ENCODE assay signal across 12 cellular contexts in the genomic region with DNA sequence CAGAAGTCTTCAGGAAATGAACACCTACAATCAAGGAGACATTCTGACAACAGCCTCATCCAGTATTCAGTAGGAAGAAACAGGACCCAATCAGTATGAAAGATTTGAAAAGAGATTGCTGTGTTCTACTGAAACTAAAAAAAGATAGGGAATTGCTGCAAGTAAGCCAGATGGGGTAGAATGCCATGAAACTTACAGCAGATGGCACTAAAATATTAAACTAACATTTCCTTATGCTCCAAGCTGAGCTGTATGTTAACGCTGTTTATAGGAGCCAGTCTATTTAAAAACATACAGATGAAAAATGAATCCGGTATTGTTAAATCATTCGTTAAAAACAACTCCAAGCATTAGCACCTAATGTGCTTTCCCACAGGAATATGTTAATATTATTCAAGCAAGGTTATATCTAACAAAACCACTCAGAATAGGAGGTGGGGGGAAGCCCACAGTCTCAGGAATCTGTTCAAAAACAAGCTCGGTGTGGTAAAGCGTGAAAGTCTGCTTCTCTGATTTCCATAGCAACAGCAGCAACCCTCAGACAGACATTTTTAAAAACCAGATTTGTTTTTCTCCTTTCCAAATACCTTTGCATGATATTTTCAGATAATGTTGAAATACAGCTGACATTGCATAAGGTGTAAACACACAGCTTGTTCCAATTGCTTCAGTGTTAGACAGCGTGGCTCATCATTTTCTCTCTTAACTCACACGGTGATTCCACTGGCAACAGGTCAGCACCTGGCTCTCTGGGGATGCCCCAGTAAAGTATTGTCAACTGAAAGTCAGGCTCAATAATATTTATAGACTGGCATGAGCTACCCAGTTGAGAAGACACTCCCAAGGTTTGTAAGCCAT.
A peak's percentile ranks its signal among the peaks of the same experiment; 100 is the strongest.
DNase-seq lines count a peak whose midpoint lies in the region; ATAC-seq and TF ChIP-seq lines count a peak whose summit lies in the region.
"Had no signal": no experiment of that assay in that cellular context is flagged by ENCODE, and none has a peak within 500 bp of the region (broad histone marks: within the 10 kb centered on the region; RNA-seq: fewer than 3 reads in every experiment).

No MANE protein-coding gene starts in this region.

- intact Hi-C loops in A673 (cut with micrococcal nuclease; ENCODE audit: unreplicated experiment) (loop anchor here (5.0 kb wide), 2 partner anchors 189 to 209 kb away; no protein-coding TSS in a partner anchor), sigmoid colon (cut with DNase I) (no loop called here)

- CTCF ChIA-PET in A673 (lab: Charles Lee) = interaction anchor here (0.6 to 2.0 kb wide), 4 partner anchors 33 to 213 kb away, joined by 3 to 14 read pairs (median 5); no protein-coding TSS in a partner anchor

- H3K27ac Mint-ChIP-seq in activated T-cell treated with anti-CD3 and anti-CD28 coated beads, Interleukin-2, amount 50 U/mL, for 72 hours = no peak overlapping the region
- H3K27ac Mint-ChIP-seq: nephron progenitor cell had no signal

- no peak overlapping the region for H3K27ac ChIP-seq in A673 (ENCODE audit: low read depth, low read length, poor library complexity, severe bottlenecking)
- no peak overlapping the region for H3K27ac ChIP-seq in liver (ENCODE audit: low read depth in 1 of 2, low read length in 2 of 2)
- no peak overlapping the region for H3K27ac ChIP-seq in sigmoid colon
- H3K27ac ChIP-seq: BLaER1, SJSA1 had no signal

- H3K9me3 ChIP-seq in A673 (ENCODE audit: low read depth, low read length, poor library complexity, severe bottlenecking) (no peaks in the 10 kb centered on the region), liver (ENCODE audit: control insufficient read depth in 4 of 4, low read length in 3 of 4) (no peaks in the 10 kb centered on the region), sigmoid colon (no peaks in the 10 kb centered on the region)
- H3K9me3 ChIP-seq: BLaER1, SJSA1 had no signal

- H3K4me1 ChIP-seq in A673 (ENCODE audit: insufficient read depth, low read length, poor library complexity, severe bottlenecking) = no peaks in the 10 kb centered on the region
- H3K4me1 ChIP-seq in liver (ENCODE audit: control insufficient read depth in 4 of 4, insufficient read depth in 4 of 4, low read length in 3 of 4) = peaks cover 0 to 10% (median 3%) of the 10 kb centered on the region in 4 donors
- H3K4me1 ChIP-seq in sigmoid colon = no peaks in the 10 kb centered on the region
- H3K4me1 ChIP-seq: SJSA1 had no signal

- no peak for ATAC-seq in activated T-cell treated with anti-CD3 and anti-CD28 coated beads, Interleukin-2, amount 50 U/mL, for 72 hours (replicated peaks in 1 of 2)

- no TSS peak for BruUV-seq in A673 (replicated peaks; lab: Mats Ljungman, UMichigan)

- TF ChIP-seq RAD21 in Ishikawa (IDR thresholded peaks at IDR 0.05; ENCODE audit: low read depth) (peak; percentile 21; the same call in 1 of the 2 replicates), liver (IDR thresholded peaks at IDR 0.05) (peak; percentile 44 to 45)

- DNase-seq in A673 (ENCODE audit: low spot score) (peak; percentile 37), astrocyte of the hippocampus (ENCODE audit: low read depth, low spot score) (peak; percentile 20), sigmoid colon (no peak), KBM-7 (no peak)
- DNase-seq in activated T-cell treated with anti-CD3 and anti-CD28 coated beads, Interleukin-2, amount 50 U/mL, for 72 hours = no peak
- DNase-seq in effector CD8-positive, alpha-beta T cell (lab: John Stamatoyannopoulos, UW) = no peak
- DNase-seq: nephron progenitor cell; stimulated activated CD4-positive, alpha-beta T cell treated with anti-CD3 and anti-CD28 coated beads, Interleukin-15, amount 100 ng/mL, for 24 hours had no signal

- H3K27me3 ChIP-seq in A673 (replicated peaks; ENCODE audit: insufficient read depth, low read depth, low read length, poor library complexity) (no peaks in the 10 kb centered on the region), liver (ENCODE audit: control insufficient read depth in 4 of 4, insufficient read depth in 4 of 4, low read length in 3 of 4) (peaks cover 0 to 2% (median 0%) of the 10 kb centered on the region in 4 donors), sigmoid colon (no peaks in the 10 kb centered on the region)
- H3K27me3 ChIP-seq: BLaER1, SJSA1 had no signal

- WGBS in liver = 55% methylated on average over 7 of the region's 7 CpGs
- 38 to 62% methylated on average over 7 of the region's 7 CpGs for WGBS in sigmoid colon, 2 donors

- no peak overlapping the region for H3K4me3 ChIP-seq in A673 (ENCODE audit: low read depth, low read length, poor library complexity, severe bottlenecking)
- no peak overlapping the region for H3K4me3 ChIP-seq in liver (ENCODE audit: low read depth in 1 of 3, low read length in 3 of 3)
- H3K4me3 ChIP-seq in sigmoid colon = no peak overlapping the region
- H3K4me3 ChIP-seq: BLaER1, SJSA1 had no signal

- no peak overlapping the region for H3K4me3 Mint-ChIP-seq in activated T-cell treated with anti-CD3 and anti-CD28 coated beads, Interleukin-2, amount 50 U/mL, for 72 hours
- H3K4me3 Mint-ChIP-seq: nephron progenitor cell had no signal

- TF ChIP-seq POLR2A in sigmoid colon (IDR thresholded peaks at IDR 0.05) = no peak

- H3K36me3 Mint-ChIP-seq in activated T-cell treated with anti-CD3 and anti-CD28 coated beads, Interleukin-2, amount 50 U/mL, for 72 hours (ENCODE audit: insufficient read depth in 2 of 2) = no peaks in the 10 kb centered on the region

- peaks cover 22% of the 10 kb centered on the region for H3K27me3 Mint-ChIP-seq in activated T-cell treated with anti-CD3 and anti-CD28 coated beads, Interleukin-2, amount 50 U/mL, for 72 hours (ENCODE audit: low read depth)

- no peaks in the 10 kb centered on the region for H3K36me3 ChIP-seq in A673 (ENCODE audit: insufficient read depth, low read length, poor library complexity, severe bottlenecking)
- H3K36me3 ChIP-seq in liver (ENCODE audit: control insufficient read depth in 4 of 4, insufficient read depth in 3 of 4, low read depth in 1 of 4, low read length in 3 of 4) = no peaks in the 10 kb centered on the region
- no peaks in the 10 kb centered on the region for H3K36me3 ChIP-seq in sigmoid colon
- H3K36me3 ChIP-seq: BLaER1, SJSA1 had no signal

- H3K9ac ChIP-seq in liver (ENCODE audit: low read depth in 1 of 2, low read length in 2 of 2) = no peak overlapping the region
- H3K9ac ChIP-seq: BLaER1 had no signal

- POLR2A ChIA-PET in A673 (lab: Charles Lee; ENCODE audit: low non-redundant PET) = no interaction called here

- in situ Hi-C loops in KBM-7 (cut with MboI; ENCODE audit: low pct_unique_long_range_greater_than_20kb, low sequenced_read_pairs) = no loop called here

- TF ChIP-seq CTCF in A673 (conservative IDR thresholded peaks at IDR 0.05; ENCODE audit: low read depth, low read length) (peak; percentile 36), liver (IDR thresholded peaks at IDR 0.05; ENCODE audit: low read depth, low read length, missing input control) (peak; percentile 13), sigmoid colon (IDR thresholded peaks at IDR 0.05) (no peak)

- TF ChIP-seq EP300 in Ishikawa (IDR thresholded peaks at IDR 0.05; ENCODE audit: borderline replicate concordance) (no peak), sigmoid colon (IDR thresholded peaks at IDR 0.05) (no peak)

- no peaks in the 10 kb centered on the region for H3K9me3 Mint-ChIP-seq in activated T-cell treated with anti-CD3 and anti-CD28 coated beads, Interleukin-2, amount 50 U/mL, for 72 hours

- H3K4me1 Mint-ChIP-seq in activated T-cell treated with anti-CD3 and anti-CD28 coated beads, Interleukin-2, amount 50 U/mL, for 72 hours (ENCODE audit: low read depth) = no peaks in the 10 kb centered on the region

TF ChIP-seq in Ishikawa, 13 proteins besides CTCF, POLR2A, EP300 and RAD21 (continues in another document):
- no peak for TF ChIP-seq CREB1 (IDR thresholded peaks at IDR 0.05; ENCODE audit: low read depth)
- TF ChIP-seq CEBPB (IDR thresholded peaks at IDR 0.05) = no peak
- no peak for TF ChIP-seq TAF1 (IDR thresholded peaks at IDR 0.05; ENCODE audit: low read depth)
- TF ChIP-seq EGR1 (IDR thresholded peaks at IDR 0.05) = no peak
- TF ChIP-seq, protein P1, sequence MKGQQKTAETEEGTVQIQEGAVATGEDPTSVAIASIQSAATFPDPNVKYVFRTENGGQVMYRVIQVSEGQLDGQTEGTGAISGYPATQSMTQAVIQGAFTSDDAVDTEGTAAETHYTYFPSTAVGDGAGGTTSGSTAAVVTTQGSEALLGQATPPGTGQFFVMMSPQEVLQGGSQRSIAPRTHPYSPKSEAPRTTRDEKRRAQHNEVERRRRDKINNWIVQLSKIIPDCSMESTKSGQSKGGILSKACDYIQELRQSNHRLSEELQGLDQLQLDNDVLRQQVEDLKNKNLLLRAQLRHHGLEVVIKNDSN (IDR thresholded peaks at IDR 0.05) = no peak
- TF ChIP-seq FOXM1 (IDR thresholded peaks at IDR 0.05; ENCODE audit: borderline replicate concordance, low read depth) = no peak
- TF ChIP-seq, protein P2, sequence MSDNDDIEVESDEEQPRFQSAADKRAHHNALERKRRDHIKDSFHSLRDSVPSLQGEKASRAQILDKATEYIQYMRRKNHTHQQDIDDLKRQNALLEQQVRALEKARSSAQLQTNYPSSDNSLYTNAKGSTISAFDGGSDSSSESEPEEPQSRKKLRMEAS (IDR thresholded peaks at IDR 0.05) = no peak
- TF ChIP-seq YY1 (IDR thresholded peaks at IDR 0.05; ENCODE audit: low read depth) = no peak
- no peak for TF ChIP-seq ZBTB7A (IDR thresholded peaks at IDR 0.05; ENCODE audit: low read depth)
- no peak for TF ChIP-seq NFIC (IDR thresholded peaks at IDR 0.05)

TF ChIP-seq in liver, 16 proteins besides CTCF, POLR2A, EP300 and RAD21:
- TF ChIP-seq YY1 (IDR thresholded peaks at IDR 0.05) (peak; percentile 52), SP1 (IDR thresholded peaks at IDR 0.05) (peak; percentile 9), RXRA (IDR thresholded peaks at IDR 0.05) (peak in 1 of 2 donors; percentile 47), HNF4G (IDR thresholded peaks at IDR 0.05) (no peak), HNF4A (conservative IDR thresholded peaks at IDR 0.05) (peak in 1 of 2 donors; percentile 55), FOXA2 (IDR thresholded peaks at IDR 0.05) (peak; percentile 11)

Comparison
In these comparisons a context has a peak if more than half of its experiments do, and no peak if none do; other contexts are left out.
1. DNase-seq: peak in A673 (single experiment) and astrocyte of the hippocampus (single experiment); none in activated T-cell treated with anti-CD3 and anti-CD28 coated beads, Interleukin-2, amount 50 U/mL, for 72 hours (0 of 2), effector CD8-positive, alpha-beta T cell (single experiment), sigmoid colon (single experiment) and KBM-7 (single experiment).
2. CTCF ChIP-seq: peak in A673 (single experiment) and liver (single experiment); none in sigmoid colon (0 of 4).